In the genomic region with DNA sequence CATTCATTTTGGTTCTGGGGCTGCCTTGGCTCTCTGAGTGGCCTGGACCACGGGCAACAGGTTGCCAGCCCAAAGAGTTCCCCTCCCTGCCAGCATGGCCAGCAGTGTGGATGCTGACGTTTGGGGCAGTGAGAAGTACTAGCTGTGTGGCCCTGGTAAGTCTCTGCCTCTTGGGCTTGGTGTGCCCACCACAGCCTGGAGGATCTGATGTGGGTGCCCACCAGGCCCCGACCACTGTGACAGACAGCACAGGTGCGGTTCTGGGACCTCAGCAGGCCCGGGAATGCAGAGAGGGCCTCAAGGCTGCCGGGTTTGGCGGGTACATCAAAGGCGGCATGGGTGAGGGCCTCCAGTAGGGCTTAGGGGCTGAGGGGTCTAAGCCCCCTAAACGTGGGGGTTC, we compare ENCODE assay signal across 19 cellular contexts. TPM values are rescaled to one million over a fixed set of nuclear protein-coding genes. Genes with fewer than 3 reads are reported as not detected.
DNase-seq lines count a peak whose midpoint lies in the region; ATAC-seq, FAIRE-seq and TF ChIP-seq lines count a peak whose summit lies in the region.
"Had no signal": no experiment of that assay in that cellular context is flagged by ENCODE, and none has a peak within 500 bp of the region (broad histone marks: within the 10 kb centered on the region; RNA-seq: fewer than 3 reads in every experiment).

No MANE protein-coding gene starts in this region.

- H3K9me3 Mint-ChIP-seq in CD14-positive monocyte: no peaks in the 10 kb centered on the region
- H3K9me3 Mint-ChIP-seq: CD4-positive, alpha-beta T cell; HFFc6; IgD-negative memory B cell had no signal

- no peak overlapping the region for H3K9ac ChIP-seq in kidney (ENCODE audit: low read length in 2 of 2)
- H3K9ac ChIP-seq: BLaER1 treated with 17β-estradiol and CSF1 and Interleukin-3, amounts not matched to agents 10 nM and 100 nM had no signal

- POLR2A ChIA-PET in RWPE1 (lab: Yijun Ruan, JAX; ENCODE audit: low non-redundant PET): no interaction called here

- H3K4me3 Mint-ChIP-seq in CD14-positive monocyte: no peak overlapping the region
- H3K4me3 Mint-ChIP-seq: CD4-positive, alpha-beta T cell; HFFc6; IgD-negative memory B cell had no signal

- peaks cover 13 to 24% (median 18%) of the 10 kb centered on the region in 3 donors for H3K27me3 Mint-ChIP-seq in CD14-positive monocyte (ENCODE audit: low read depth in 3 of 3)
- H3K27me3 Mint-ChIP-seq: IgD-negative memory B cell had no signal

- no peak overlapping the region for H3K27ac Mint-ChIP-seq in CD14-positive monocyte
- H3K27ac Mint-ChIP-seq: CD4-positive, alpha-beta T cell; HFFc6; IgD-negative memory B cell had no signal

- H3K4me3 ChIP-seq in RWPE2 (ENCODE audit: severe bottlenecking) (no peak overlapping the region), kidney (ENCODE audit: low read length in 2 of 2) (no peak overlapping the region), spleen (no peak overlapping the region)
- H3K4me3 ChIP-seq: BLaER1 treated with 17β-estradiol and CSF1 and Interleukin-3, amounts not matched to agents 10 nM and 100 nM; HAP-1 had no signal

- H3K27me3 ChIP-seq in RWPE2 (ENCODE audit: insufficient read depth, poor library complexity, severe bottlenecking) (no peaks in the 10 kb centered on the region), spleen (replicated peaks in 1 of 7) (peaks cover 0 to 57% (median 0%) of the 10 kb centered on the region in 7 donors)
- H3K27me3 ChIP-seq: BLaER1 treated with 17β-estradiol and CSF1 and Interleukin-3, amounts not matched to agents 10 nM and 100 nM had no signal

- H3K9me3 ChIP-seq in RWPE2 (ENCODE audit: severe bottlenecking) (no peaks in the 10 kb centered on the region), kidney (ENCODE audit: control insufficient read depth in 1 of 2, low read length in 2 of 2) (no peaks in the 10 kb centered on the region), spleen (no peaks in the 10 kb centered on the region)
- H3K9me3 ChIP-seq: BLaER1 treated with 17β-estradiol and CSF1 and Interleukin-3, amounts not matched to agents 10 nM and 100 nM; HAP-1 had no signal

- CTCF ChIA-PET in RWPE1 (lab: Yijun Ruan, JAX): interaction anchor here (0.7 kb wide), 1 partner anchor 15 kb away, joined by 3 read pairs; no protein-coding TSS in a partner anchor

- DNase-seq in CD14-positive monocyte (ENCODE audit: low spot score) (peak; percentile 9), RWPE2 (ENCODE audit: low spot score) (peak; percentile 62), kidney (peak; percentile 60), spleen (peak; percentile 60), AG20443 (ENCODE audit: low spot score) (no peak), RWPE1 (ENCODE audit: low spot score) (no peak)
- DNase-seq: 8988T; CD4-positive, alpha-beta T cell; DMS79; EL; HFFc6 had no signal

- FAIRE-seq in kidney (lab: Jason Lieb, UNC): no peak
- FAIRE-seq: G401.6, GM12892, GM19239, H1 had no signal

- no peak for TF ChIP-seq CTCF in CD14-positive monocyte (IDR thresholded peaks at IDR 0.05)
- TF ChIP-seq CTCF in RWPE2 (IDR thresholded peaks at IDR 0.05; ENCODE audit: poor library complexity, severe bottlenecking): no peak
- TF ChIP-seq CTCF in kidney (IDR thresholded peaks at IDR 0.05; ENCODE audit: borderline replicate concordance, extremely low read depth, insufficient read depth): no peak
- TF ChIP-seq CTCF in spleen (IDR thresholded peaks at IDR 0.05 in 8 of 11, conservative IDR thresholded peaks at IDR 0.05 in 3 of 11): no peak
- TF ChIP-seq CTCF in RWPE1 (conservative IDR thresholded peaks at IDR 0.05; ENCODE audit: low read depth): no peak

- TF ChIP-seq POLR2A in spleen (IDR thresholded peaks at IDR 0.05): no peak

- H3K27ac ChIP-seq in RWPE2 (ENCODE audit: poor library complexity, severe bottlenecking) (no peak overlapping the region), kidney (ENCODE audit: low read depth in 2 of 2, low read length in 2 of 2) (no peak overlapping the region), spleen (no peak overlapping the region), RWPE1 (no peak overlapping the region)
- H3K27ac ChIP-seq: BLaER1 treated with 17β-estradiol and CSF1 and Interleukin-3, amounts not matched to agents 10 nM and 100 nM had no signal

- ATAC-seq in RWPE2 (ENCODE audit: low read depth): no peak
- ATAC-seq in GM18502 (IDR thresholded peaks at IDR 0.05; ENCODE audit: poor library complexity, unreplicated experiment): no peak

- intact Hi-C loops in CD14-positive monocyte (cut with micrococcal nuclease) (no loop called here), kidney (cut with DNase I) (no loop called here), spleen (cut with DNase I; ENCODE audit: low total_unique reads) (no loop called here)

- H3K36me3 ChIP-seq in RWPE2 (ENCODE audit: low read depth) (no peaks in the 10 kb centered on the region), kidney (ENCODE audit: control insufficient read depth in 1 of 2, insufficient read depth in 2 of 2, low read length in 2 of 2) (no peaks in the 10 kb centered on the region), spleen (no peaks in the 10 kb centered on the region)
- H3K36me3 ChIP-seq: BLaER1 treated with 17β-estradiol and CSF1 and Interleukin-3, amounts not matched to agents 10 nM and 100 nM; HAP-1 had no signal

- 55 to 79% (median 74%) methylated on average over 2 to 9 of the region's 9 CpGs for WGBS in spleen, 5 donors

- no peaks in the 10 kb centered on the region for H3K4me1 Mint-ChIP-seq in CD14-positive monocyte
- H3K4me1 Mint-ChIP-seq: IgD-negative memory B cell had no signal

- no peaks in the 10 kb centered on the region for H3K4me1 ChIP-seq in RWPE2 (ENCODE audit: insufficient read depth, poor library complexity, severe bottlenecking)
- H3K4me1 ChIP-seq in kidney (ENCODE audit: control insufficient read depth in 1 of 2, insufficient read depth in 1 of 2, low read depth in 1 of 2, low read length in 2 of 2): no peaks in the 10 kb centered on the region
- H3K4me1 ChIP-seq in spleen: no peaks in the 10 kb centered on the region
- H3K4me1 ChIP-seq: BLaER1 treated with 17β-estradiol and CSF1 and Interleukin-3, amounts not matched to agents 10 nM and 100 nM had no signal

- H3K36me3 Mint-ChIP-seq in CD14-positive monocyte: no peaks in the 10 kb centered on the region
- H3K36me3 Mint-ChIP-seq: IgD-negative memory B cell had no signal

RNA-seq across cellular contexts. Expression of a gene that starts 33.6 kb away (rescaled TPM):
- polyA plus RNA-seq in CD14-positive monocyte (not detected), kidney (ENCODE audit: insufficient read depth, low read depth, low replicate concordance) (not detected), spleen (under 1 TPM; 0.04 to 0.38 (median 0.09) TPM)
- total RNA-seq in kidney (not detected), spleen (under 1 TPM in 1 of 7 donors, not detected in 6; 0.98 TPM)
- total RNA-seq: CD4-positive, alpha-beta T cell; H1 had no signal

Comparison
In these comparisons a context has a peak if more than half of its experiments do, and no peak if none do; other contexts are left out.
1. DNase-seq: peak in CD14-positive monocyte (single experiment), RWPE2 (single experiment), kidney (single experiment) and spleen (single experiment); none in AG20443 (single experiment) and RWPE1 (single experiment).